In genomic region chr17:2475056-2475455, GRCh38 we compare ENCODE assay signal across 25 cellular contexts. TPM values are rescaled to one million over a fixed set of nuclear protein-coding genes. Genes with fewer than 3 reads are reported as not detected.
DNase-seq lines count a peak whose midpoint lies in the region; ATAC-seq, FAIRE-seq and TF ChIP-seq lines count a peak whose summit lies in the region.
"Had no signal": no experiment of that assay in that cellular context is flagged by ENCODE, and none has a peak within 500 bp of the region (broad histone marks: within the 10 kb centered on the region; RNA-seq: fewer than 3 reads in every experiment).

No MANE protein-coding gene starts in this region.

- TF ChIP-seq CTCF in CD8-positive, alpha-beta T cell (IDR thresholded peaks at IDR 0.05) = no peak

- H3K79me2 ChIP-seq in trophoblast cell (ENCODE audit: control insufficient read depth, insufficient read depth, low read length, poor library complexity) = no peaks in the 10 kb centered on the region

- H3K18ac ChIP-seq in trophoblast cell (ENCODE audit: low read length) = no peak overlapping the region

- intact Hi-C loops in CD8-positive, alpha-beta T cell (cut with DNase I, micrococcal nuclease) = no loop called here

- no peak overlapping the region for H2AK5ac ChIP-seq in trophoblast cell (ENCODE audit: low read length)

- no peaks in the 10 kb centered on the region for H3K27me3 ChIP-seq in CD8-positive, alpha-beta T cell (ENCODE audit: insufficient read depth, low read length)
- no peaks in the 10 kb centered on the region for H3K27me3 ChIP-seq in trophoblast cell (ENCODE audit: insufficient read depth, low read length)
- H3K27me3 ChIP-seq: BE2C, BLaER1 had no signal

- no peak overlapping the region for H3K27ac ChIP-seq in CD8-positive, alpha-beta T cell (ENCODE audit: low read depth, low read length)
- no peak overlapping the region for H3K27ac ChIP-seq in trophoblast cell (ENCODE audit: low read depth, low read length)
- H3K27ac ChIP-seq: BLaER1 had no signal

- H3K27ac Mint-ChIP-seq in CD8-positive, alpha-beta T cell = peak overlapping the region; percentile 49
- peak overlapping the region; percentile 0 for H3K27ac Mint-ChIP-seq in activated T-helper 17 cell treated with anti-CD3 and anti-CD28 coated beads, Interleukin-2, amount 50 U/mL, for 72 hours
- H3K27ac Mint-ChIP-seq: CD14-positive monocyte; CD4-positive, alpha-beta memory T cell had no signal

- peak; percentile 23 for FAIRE-seq in HTR-8/SVneo (lab: Jason Lieb, UNC)
- FAIRE-seq: A204.1, D721Med, G401.6, GM12891, GM19239 had no signal

- no peaks in the 10 kb centered on the region for H3K4me1 ChIP-seq in CD8-positive, alpha-beta T cell (ENCODE audit: insufficient read depth, low read length)
- no peaks in the 10 kb centered on the region for H3K4me1 ChIP-seq in trophoblast cell (ENCODE audit: control insufficient read depth in 1 of 2, insufficient read depth in 2 of 2, low read length in 2 of 2)
- H3K4me1 ChIP-seq: BE2C, BLaER1, Caco-2 had no signal

- H3K4me3 Mint-ChIP-seq in CD8-positive, alpha-beta T cell = no peak overlapping the region
- H3K4me3 Mint-ChIP-seq in activated T-helper 17 cell treated with anti-CD3 and anti-CD28 coated beads, Interleukin-2, amount 50 U/mL, for 72 hours = no peak overlapping the region
- H3K4me3 Mint-ChIP-seq: CD14-positive monocyte; CD4-positive, alpha-beta memory T cell; CD4-positive, CD25-positive, alpha-beta regulatory T cell had no signal

- no peak overlapping the region for H3K23ac ChIP-seq in trophoblast cell (ENCODE audit: low read length)

- no peaks in the 10 kb centered on the region for H3K9me3 ChIP-seq in CD8-positive, alpha-beta T cell (ENCODE audit: low read length)
- H3K9me3 ChIP-seq in trophoblast cell (ENCODE audit: insufficient read depth, low read depth, low read length) = no peaks in the 10 kb centered on the region
- H3K9me3 ChIP-seq: BE2C, BLaER1, Caco-2 had no signal

- H3K79me1 ChIP-seq in trophoblast cell (ENCODE audit: low read length) = no peaks in the 10 kb centered on the region

- no peak overlapping the region for H3K4ac ChIP-seq in trophoblast cell (ENCODE audit: low read depth, low read length)

- no peak overlapping the region for H4K91ac ChIP-seq in trophoblast cell (ENCODE audit: low read depth, low read length)

- POLR2A ChIA-PET in CD8-positive, alpha-beta T cell (lab: Charles Lee) = no interaction called here

- H2BK5ac ChIP-seq in trophoblast cell (ENCODE audit: low read depth, low read length, poor library complexity) = no peak overlapping the region

- H4K12ac ChIP-seq in trophoblast cell (ENCODE audit: low read depth, low read length) = no peak overlapping the region

- H3K36me3 ChIP-seq in CD8-positive, alpha-beta T cell (ENCODE audit: insufficient read depth, low read length) = peaks cover 29% of the 10 kb centered on the region
- peaks cover 6 to 10% of the 10 kb centered on the region in 2 experiments for H3K36me3 ChIP-seq in trophoblast cell (ENCODE audit: control insufficient read depth in 1 of 2, insufficient read depth in 2 of 2, low read length in 2 of 2)

- no peak overlapping the region for H3K4me3 ChIP-seq in CD8-positive, alpha-beta T cell (ENCODE audit: low read depth, low read length)
- H3K4me3 ChIP-seq in trophoblast cell (ENCODE audit: low read depth, low read length) = no peak overlapping the region
- H3K4me3 ChIP-seq: BLaER1 had no signal

- H2AFZ ChIP-seq in trophoblast cell (ENCODE audit: insufficient read depth, low read length, poor library complexity) = no peak overlapping the region

- peaks cover 78% of the 10 kb centered on the region for H3K36me3 Mint-ChIP-seq in CD8-positive, alpha-beta T cell
- H3K36me3 Mint-ChIP-seq in activated T-helper 17 cell treated with anti-CD3 and anti-CD28 coated beads, Interleukin-2, amount 50 U/mL, for 72 hours (ENCODE audit: low read depth) = peaks cover 88% of the 10 kb centered on the region

- no peaks in the 10 kb centered on the region for H3K9me3 Mint-ChIP-seq in CD8-positive, alpha-beta T cell
- H3K9me3 Mint-ChIP-seq in activated T-helper 17 cell treated with anti-CD3 and anti-CD28 coated beads, Interleukin-2, amount 50 U/mL, for 72 hours = no peaks in the 10 kb centered on the region
- H3K9me3 Mint-ChIP-seq: CD14-positive monocyte; CD4-positive, alpha-beta memory T cell had no signal

- no peak overlapping the region for H3K4me2 ChIP-seq in trophoblast cell (ENCODE audit: low read length)
- H3K4me2 ChIP-seq: BLaER1 had no signal

- H3K4me1 Mint-ChIP-seq in CD8-positive, alpha-beta T cell (ENCODE audit: low read depth) = peaks cover 3% of the 10 kb centered on the region
- H3K4me1 Mint-ChIP-seq in activated T-helper 17 cell treated with anti-CD3 and anti-CD28 coated beads, Interleukin-2, amount 50 U/mL, for 72 hours = peaks cover 5% of the 10 kb centered on the region

- no peak overlapping the region for H3K14ac ChIP-seq in trophoblast cell (ENCODE audit: low read length)

- CTCF ChIA-PET in CD8-positive, alpha-beta T cell (lab: Charles Lee) = no interaction called here

- H2BK120ac ChIP-seq in trophoblast cell (ENCODE audit: insufficient read depth, low read length, poor library complexity) = no peak overlapping the region

- H4K8ac ChIP-seq in trophoblast cell (ENCODE audit: low read depth, low read length) = no peak overlapping the region

- WGBS in trophoblast cell (ENCODE audit: extremely low coverage, insufficient coverage, insufficient read length) = no CpG with 5 or more reads among the region's 14 CpGs

- H3K9ac ChIP-seq in trophoblast cell (ENCODE audit: low read length) = no peak overlapping the region
- H3K9ac ChIP-seq: BLaER1 had no signal

- DNase-seq in CD8-positive, alpha-beta T cell = no peak
- DNase-seq in HTR-8/SVneo (ENCODE audit: insufficient read length, low spot score) (no peak), trophoblast cell (peak; percentile 94 to 96), RPMI8226 (no peak), AG20443 (ENCODE audit: low spot score) (no peak), activated T-cell treated with anti-CD3 and anti-CD28 coated beads for 4 hours (no peak)
- DNase-seq: 8988T; ACHN; BE2C; C1 segment of cervical spinal cord; Caco-2; Calu3; CD4-positive, alpha-beta memory T cell; CD4-positive, CD25-positive, alpha-beta regulatory T cell; DMS79 treated with DMSO at 0.1 percent for 48 hours; GF-D8 had no signal

- ATAC-seq in CD8-positive, alpha-beta T cell = no peak
- ATAC-seq in activated T-helper 17 cell treated with anti-CD3 and anti-CD28 coated beads, Interleukin-2, amount 50 U/mL, for 72 hours (replicated peaks) = no peak
- no peak for ATAC-seq in GM21717 (IDR thresholded peaks at IDR 0.05; ENCODE audit: unreplicated experiment)

- no peaks in the 10 kb centered on the region for H3K27me3 Mint-ChIP-seq in CD8-positive, alpha-beta T cell (ENCODE audit: low read depth)
- no peaks in the 10 kb centered on the region for H3K27me3 Mint-ChIP-seq in activated T-helper 17 cell treated with anti-CD3 and anti-CD28 coated beads, Interleukin-2, amount 50 U/mL, for 72 hours
- H3K27me3 Mint-ChIP-seq: CD4-positive, alpha-beta memory T cell; CD4-positive, CD25-positive, alpha-beta regulatory T cell had no signal

- no peak overlapping the region for H2BK12ac ChIP-seq in trophoblast cell (ENCODE audit: low read length)

RNA-seq across cellular contexts. Expression of gene METTL16, which starts 36.6 kb away (rescaled TPM):
- total RNA-seq in CD8-positive, alpha-beta T cell = 10 to 100 TPM; 59.8 to 69.5 TPM
- total RNA-seq in activated T-helper 17 cell treated with anti-CD3 and anti-CD28 coated beads, Interleukin-2, amount 50 U/mL, for 72 hours = 10 to 100 TPM; 35.8 to 49.9 TPM
- 22.3 and 22.5 TPM in 2 replicates for polyA plus RNA-seq in trophoblast cell (2013)

Comparison
In these comparisons a context has a peak if more than half of its experiments do, and no peak if none do; other contexts are left out.
1. DNase-seq: peak in trophoblast cell (2 of 2); none in CD8-positive, alpha-beta T cell (0 of 7), HTR-8/SVneo (single experiment), RPMI8226 (single experiment), AG20443 (single experiment) and activated T-cell treated with anti-CD3 and anti-CD28 coated beads for 4 hours (single experiment).